ENCODE assay signal across 1 cellular context in the genomic region with DNA sequence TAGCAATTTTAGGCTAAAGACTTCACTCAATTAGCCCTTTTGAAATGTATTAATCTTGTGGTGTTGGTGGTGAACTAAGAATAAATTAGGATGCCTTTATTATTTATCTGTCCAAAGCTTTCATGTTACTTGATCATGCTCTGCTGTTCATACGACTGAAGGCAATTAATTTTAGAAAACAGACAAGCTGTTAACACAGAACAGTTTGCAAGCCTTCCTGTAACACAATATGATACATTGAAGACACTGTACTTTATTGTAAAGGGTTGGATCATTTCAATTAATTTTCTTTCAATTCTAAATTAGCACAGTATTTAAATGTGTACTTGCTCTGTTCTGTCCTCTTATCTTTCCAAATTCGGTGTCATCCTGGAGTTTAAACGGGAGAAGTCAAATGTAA.
TF ChIP-seq lines count a peak whose summit lies in the region.

No MANE protein-coding gene starts in this region.

TF ChIP-seq in GM12878, 131 proteins besides CTCF, POLR2A, EP300 and RAD21 (continued from another document):
- TF ChIP-seq, protein P1, sequence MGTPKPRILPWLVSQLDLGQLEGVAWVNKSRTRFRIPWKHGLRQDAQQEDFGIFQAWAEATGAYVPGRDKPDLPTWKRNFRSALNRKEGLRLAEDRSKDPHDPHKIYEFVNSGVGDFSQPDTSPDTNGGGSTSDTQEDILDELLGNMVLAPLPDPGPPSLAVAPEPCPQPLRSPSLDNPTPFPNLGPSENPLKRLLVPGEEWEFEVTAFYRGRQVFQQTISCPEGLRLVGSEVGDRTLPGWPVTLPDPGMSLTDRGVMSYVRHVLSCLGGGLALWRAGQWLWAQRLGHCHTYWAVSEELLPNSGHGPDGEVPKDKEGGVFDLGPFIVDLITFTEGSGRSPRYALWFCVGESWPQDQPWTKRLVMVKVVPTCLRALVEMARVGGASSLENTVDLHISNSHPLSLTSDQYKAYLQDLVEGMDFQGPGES (IDR thresholded peaks at IDR 0.05), result no peak
- TF ChIP-seq, protein P2, sequence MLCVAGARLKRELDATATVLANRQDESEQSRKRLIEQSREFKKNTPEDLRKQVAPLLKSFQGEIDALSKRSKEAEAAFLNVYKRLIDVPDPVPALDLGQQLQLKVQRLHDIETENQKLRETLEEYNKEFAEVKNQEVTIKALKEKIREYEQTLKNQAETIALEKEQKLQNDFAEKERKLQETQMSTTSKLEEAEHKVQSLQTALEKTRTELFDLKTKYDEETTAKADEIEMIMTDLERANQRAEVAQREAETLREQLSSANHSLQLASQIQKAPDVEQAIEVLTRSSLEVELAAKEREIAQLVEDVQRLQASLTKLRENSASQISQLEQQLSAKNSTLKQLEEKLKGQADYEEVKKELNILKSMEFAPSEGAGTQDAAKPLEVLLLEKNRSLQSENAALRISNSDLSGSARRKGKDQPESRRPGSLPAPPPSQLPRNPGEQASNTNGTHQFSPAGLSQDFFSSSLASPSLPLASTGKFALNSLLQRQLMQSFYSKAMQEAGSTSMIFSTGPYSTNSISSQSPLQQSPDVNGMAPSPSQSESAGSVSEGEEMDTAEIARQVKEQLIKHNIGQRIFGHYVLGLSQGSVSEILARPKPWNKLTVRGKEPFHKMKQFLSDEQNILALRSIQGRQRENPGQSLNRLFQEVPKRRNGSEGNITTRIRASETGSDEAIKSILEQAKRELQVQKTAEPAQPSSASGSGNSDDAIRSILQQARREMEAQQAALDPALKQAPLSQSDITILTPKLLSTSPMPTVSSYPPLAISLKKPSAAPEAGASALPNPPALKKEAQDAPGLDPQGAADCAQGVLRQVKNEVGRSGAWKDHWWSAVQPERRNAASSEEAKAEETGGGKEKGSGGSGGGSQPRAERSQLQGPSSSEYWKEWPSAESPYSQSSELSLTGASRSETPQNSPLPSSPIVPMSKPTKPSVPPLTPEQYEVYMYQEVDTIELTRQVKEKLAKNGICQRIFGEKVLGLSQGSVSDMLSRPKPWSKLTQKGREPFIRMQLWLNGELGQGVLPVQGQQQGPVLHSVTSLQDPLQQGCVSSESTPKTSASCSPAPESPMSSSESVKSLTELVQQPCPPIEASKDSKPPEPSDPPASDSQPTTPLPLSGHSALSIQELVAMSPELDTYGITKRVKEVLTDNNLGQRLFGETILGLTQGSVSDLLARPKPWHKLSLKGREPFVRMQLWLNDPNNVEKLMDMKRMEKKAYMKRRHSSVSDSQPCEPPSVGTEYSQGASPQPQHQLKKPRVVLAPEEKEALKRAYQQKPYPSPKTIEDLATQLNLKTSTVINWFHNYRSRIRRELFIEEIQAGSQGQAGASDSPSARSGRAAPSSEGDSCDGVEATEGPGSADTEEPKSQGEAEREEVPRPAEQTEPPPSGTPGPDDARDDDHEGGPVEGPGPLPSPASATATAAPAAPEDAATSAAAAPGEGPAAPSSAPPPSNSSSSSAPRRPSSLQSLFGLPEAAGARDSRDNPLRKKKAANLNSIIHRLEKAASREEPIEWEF (IDR thresholded peaks at IDR 0.05; ENCODE audit: insufficient replicate concordance, low read depth, low read length), result no peak
